Comparison of ENCODE assay signal across 8 cellular contexts in the genomic region with DNA sequence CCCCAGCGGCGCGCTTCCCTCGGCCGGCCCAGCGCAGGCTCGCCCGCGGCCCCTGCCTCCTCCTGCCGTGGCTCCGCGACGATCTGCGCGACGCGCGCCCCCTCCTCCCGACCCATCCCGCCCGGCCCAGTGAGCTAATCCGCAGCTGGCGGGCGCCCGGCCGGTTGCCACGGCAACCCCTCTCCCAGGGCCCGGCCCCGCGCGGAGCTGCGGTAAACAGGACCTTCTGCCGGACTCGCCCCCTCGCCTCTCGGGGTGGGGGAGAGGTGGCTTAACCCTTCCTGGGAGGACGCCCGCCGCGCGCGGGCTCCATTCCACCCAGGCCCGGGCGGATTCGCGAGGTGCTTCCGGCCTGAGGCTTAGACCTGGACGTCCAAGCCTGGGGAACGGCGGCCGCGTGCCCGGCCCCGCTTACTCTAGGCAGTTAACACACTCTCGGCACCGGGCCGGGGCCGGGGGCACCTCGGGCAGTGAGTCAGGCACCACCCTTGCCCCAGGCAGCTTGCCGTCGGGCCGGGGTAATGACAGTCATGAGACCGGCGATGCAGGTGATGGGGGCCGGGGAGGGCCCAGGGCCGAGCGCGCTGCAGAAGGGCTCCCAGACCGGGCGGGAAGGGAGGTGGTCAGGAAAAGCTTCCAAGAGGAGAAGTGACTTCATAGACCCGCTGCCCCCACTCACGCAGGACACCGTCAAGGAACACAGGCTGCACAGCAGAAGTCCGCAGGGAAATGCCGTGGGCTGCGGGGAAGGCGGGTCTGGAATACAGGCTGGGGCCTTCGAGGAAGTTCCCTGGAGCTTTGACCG. TPM values are rescaled to one million over a fixed set of nuclear protein-coding genes. Genes with fewer than 3 reads are reported as not detected.
DNase-seq lines count a peak whose midpoint lies in the region; ATAC-seq and TF ChIP-seq lines count a peak whose summit lies in the region.

A gene with protein sequence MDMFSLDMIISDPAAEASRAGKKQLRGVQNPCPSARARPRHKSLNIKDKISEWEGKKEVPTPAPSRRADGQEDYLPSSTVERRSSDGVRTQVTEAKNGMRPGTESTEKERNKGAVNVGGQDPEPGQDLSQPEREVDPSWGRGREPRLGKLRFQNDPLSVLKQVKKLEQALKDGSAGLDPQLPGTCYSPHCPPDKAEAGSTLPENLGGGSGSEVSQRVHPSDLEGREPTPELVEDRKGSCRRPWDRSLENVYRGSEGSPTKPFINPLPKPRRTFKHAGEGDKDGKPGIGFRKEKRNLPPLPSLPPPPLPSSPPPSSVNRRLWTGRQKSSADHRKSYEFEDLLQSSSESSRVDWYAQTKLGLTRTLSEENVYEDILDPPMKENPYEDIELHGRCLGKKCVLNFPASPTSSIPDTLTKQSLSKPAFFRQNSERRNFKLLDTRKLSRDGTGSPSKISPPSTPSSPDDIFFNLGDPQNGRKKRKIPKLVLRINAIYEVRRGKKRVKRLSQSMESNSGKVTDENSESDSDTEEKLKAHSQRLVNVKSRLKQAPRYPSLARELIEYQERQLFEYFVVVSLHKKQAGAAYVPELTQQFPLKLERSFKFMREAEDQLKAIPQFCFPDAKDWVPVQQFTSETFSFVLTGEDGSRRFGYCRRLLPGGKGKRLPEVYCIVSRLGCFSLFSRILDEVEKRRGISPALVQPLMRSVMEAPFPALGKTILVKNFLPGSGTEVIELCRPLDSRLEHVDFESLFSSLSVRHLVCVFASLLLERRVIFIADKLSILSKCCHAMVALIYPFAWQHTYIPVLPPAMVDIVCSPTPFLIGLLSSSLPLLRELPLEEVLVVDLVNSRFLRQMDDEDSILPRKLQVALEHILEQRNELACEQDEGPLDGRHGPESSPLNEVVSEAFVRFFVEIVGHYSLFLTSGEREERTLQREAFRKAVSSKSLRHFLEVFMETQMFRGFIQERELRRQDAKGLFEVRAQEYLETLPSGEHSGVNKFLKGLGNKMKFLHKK (minus strand): TSS at position 87 of the 805 bp plus-strand sequence. CDS start 38,416 bp downstream, outside the sequence.

- no peak for TF ChIP-seq CTCF in IMR-90 (conservative IDR thresholded peaks at IDR 0.05; ENCODE audit: low read depth, low read length)
- no peak for TF ChIP-seq CTCF in upper lobe of left lung (IDR thresholded peaks at IDR 0.05)

- peak within 1 kb of the TSS; percentile 78 for H2BK120ac ChIP-seq in IMR-90 (ENCODE audit: low read depth, low read length)

- no TSS peak for BruUV-seq in IMR-90 (replicated peaks; lab: Mats Ljungman, UMichigan)

- no peak for ATAC-seq in CD4-positive, CD25-positive, alpha-beta regulatory T cell (ENCODE audit: low read depth in 2 of 2)
- ATAC-seq in IMR-90 (ENCODE audit: low read depth) (peak; percentile 65), upper lobe of left lung (ENCODE audit: low FRiP score in 2 of 2) (peak in 1 of 2 donors; percentile 79), HG02938 (IDR thresholded peaks at IDR 0.05; ENCODE audit: unreplicated experiment) (no peak), HG03469 (IDR thresholded peaks at IDR 0.05; ENCODE audit: unreplicated experiment) (no peak)

- H4K5ac ChIP-seq in IMR-90 (ENCODE audit: low read depth, low read length), result peak within 1 kb of the TSS; percentile 85

- peak within 1 kb of the TSS; percentile 94 for H2AFZ ChIP-seq in IMR-90 (replicated peaks; ENCODE audit: low read length, poor library complexity)

- H3K9ac ChIP-seq in IMR-90 (ENCODE audit: low read depth, low read length), result peak within 1 kb of the TSS; percentile 77
- peak within 1 kb of the TSS; percentile 41 to 72 for H3K9ac ChIP-seq in mucosa of rectum (ENCODE audit: low read depth in 1 of 2, low read length in 2 of 2)

- peaks cover 14% of the 10 kb centered on the region for H3K4me1 ChIP-seq in CD4-positive, CD25-positive, alpha-beta regulatory T cell (ENCODE audit: control insufficient read depth, insufficient read depth, low read length, poor library complexity, severe bottlenecking)
- H3K4me1 ChIP-seq in IMR-90 (ENCODE audit: control insufficient read depth, insufficient read depth, low read length) (peaks cover 16% of the 10 kb centered on the region), mucosa of rectum (ENCODE audit: control insufficient read depth in 2 of 2, insufficient read depth in 2 of 2, low read length in 2 of 2) (peaks cover 7% of the 10 kb centered on the region in 2 donors), upper lobe of left lung (peaks cover 18 to 29% (median 24%) of the 10 kb centered on the region in 4 donors)

- no peak for TF ChIP-seq EP300 in upper lobe of left lung (IDR thresholded peaks at IDR 0.05)

- H2BK20ac ChIP-seq in IMR-90 (ENCODE audit: low read depth, low read length), result peak within 1 kb of the TSS; percentile 45

- peak within 1 kb of the TSS; percentile 85 for H3K56ac ChIP-seq in IMR-90 (ENCODE audit: extremely low read depth, insufficient read depth, low read length)

- dilution Hi-C loops in IMR-90 (cut with HindIII; ENCODE audit: low sequenced_read_pairs, unreplicated experiment), result no loop called here

- H3K36me3 ChIP-seq in CD4-positive, CD25-positive, alpha-beta regulatory T cell (ENCODE audit: control insufficient read depth, insufficient read depth, low read length), result no peaks in the 10 kb centered on the region
- H3K36me3 ChIP-seq in IMR-90 (ENCODE audit: control insufficient read depth, insufficient read depth, low read length), result peaks cover 4% of the 10 kb centered on the region; the same call in 1 of the 2 replicates
- H3K36me3 ChIP-seq in mucosa of rectum (ENCODE audit: control insufficient read depth in 2 of 2, insufficient read depth in 2 of 2, low read length in 2 of 2), result no peaks in the 10 kb centered on the region
- H3K36me3 ChIP-seq in upper lobe of left lung, result no peaks in the 10 kb centered on the region

- H3K27me3 ChIP-seq in CD4-positive, CD25-positive, alpha-beta regulatory T cell (ENCODE audit: control insufficient read depth, insufficient read depth, low read length), result peaks cover 19% of the 10 kb centered on the region
- H3K27me3 ChIP-seq in IMR-90 (ENCODE audit: control insufficient read depth, insufficient read depth, low read length), result no peaks in the 10 kb centered on the region
- H3K27me3 ChIP-seq in mucosa of rectum (ENCODE audit: control insufficient read depth in 2 of 2, insufficient read depth in 2 of 2, low read length in 2 of 2), result peaks cover 10 to 17% of the 10 kb centered on the region in 2 donors
- peaks cover 0 to 18% (median 7%) of the 10 kb centered on the region in 4 donors for H3K27me3 ChIP-seq in upper lobe of left lung

- 31% methylated on average over 27 of the region's 79 CpGs; no CpG with 5 or more reads in 1 of the 2 experiments for WGBS in IMR-90 (ENCODE audit: extremely low coverage in 2 of 2, insufficient read length in 1 of 2), 2 experiments
- 23 to 44% methylated on average over 9 to 24 of the region's 79 CpGs for WGBS in upper lobe of left lung, 2 donors

- H3K9me1 ChIP-seq in IMR-90 (ENCODE audit: insufficient read depth, low read length), result peaks cover 6% of the 10 kb centered on the region; the same call in 1 of the 2 replicates

- TF ChIP-seq RAD21 in IMR-90 (IDR thresholded peaks at IDR 0.05; ENCODE audit: low read length), result 0 out of 2 replicates have a peak, but pooled peaks have one; percentile 5

- H4K8ac ChIP-seq in IMR-90 (ENCODE audit: low read depth in 2 of 2, low read length in 2 of 2), result peak within 1 kb of the TSS; percentile 76 to 83

- H3K27ac ChIP-seq in CD4-positive, CD25-positive, alpha-beta regulatory T cell (ENCODE audit: insufficient read depth, low read length, poor library complexity, severe bottlenecking), result no peak within 1 kb of the TSS
- H3K27ac ChIP-seq in IMR-90 (ENCODE audit: insufficient read depth, low read length) (peak within 1 kb of the TSS; percentile 92), mucosa of rectum (ENCODE audit: low read depth in 2 of 2, low read length in 2 of 2) (peak within 1 kb of the TSS; percentile 34 to 75), upper lobe of left lung (peak within 1 kb of the TSS; percentile 75 to 86 (median 80))

- H3K4me2 ChIP-seq in IMR-90 (ENCODE audit: low read depth, low read length), result peak within 1 kb of the TSS; percentile 90

- H4K20me1 ChIP-seq in IMR-90 (ENCODE audit: insufficient read depth, low read length), result peaks cover 12% of the 10 kb centered on the region; the same call in 1 of the 2 replicates

- H3K4me3 ChIP-seq in CD4-positive, CD25-positive, alpha-beta regulatory T cell (ENCODE audit: low read depth, low read length), result no peak within 1 kb of the TSS
- H3K4me3 ChIP-seq in IMR-90 (ENCODE audit: insufficient read depth, low read depth, low read length) (peak within 1 kb of the TSS; percentile 85), mucosa of rectum (ENCODE audit: low read length in 2 of 2) (peak within 1 kb of the TSS; percentile 59 to 82), upper lobe of left lung (peak within 1 kb of the TSS; percentile 38 to 59 (median 53))

- H2AK5ac ChIP-seq in IMR-90 (ENCODE audit: low read depth, low read length), result peak within 1 kb of the TSS; percentile 90

- H3K23ac ChIP-seq in IMR-90 (ENCODE audit: low read depth, low read length), result peak within 1 kb of the TSS; percentile 90

- H3K27ac Mint-ChIP-seq in CD4-positive, CD25-positive, alpha-beta regulatory T cell, result peak within 1 kb of the TSS in 1 of 3 donors; percentile 8
- H3K27ac Mint-ChIP-seq in activated CD4-positive, alpha-beta memory T cell treated with anti-CD3 and anti-CD28 coated beads for 36 hours, result no peak within 1 kb of the TSS

- H3K27me3 Mint-ChIP-seq in CD4-positive, CD25-positive, alpha-beta regulatory T cell, result peaks cover 63% of the 10 kb centered on the region
- H3K27me3 Mint-ChIP-seq in activated CD4-positive, alpha-beta memory T cell treated with anti-CD3 and anti-CD28 coated beads for 36 hours, result peaks cover 48% of the 10 kb centered on the region

- peaks cover 4 to 43% of the 10 kb centered on the region in 2 experiments; a peak in 3 of 4 replicates for H3K79me1 ChIP-seq in IMR-90 (ENCODE audit: low read depth in 1 of 2, low read length in 2 of 2)

- peak within 1 kb of the TSS; percentile 50 for H3K14ac ChIP-seq in IMR-90 (replicated peaks; ENCODE audit: low read depth, low read length)

- H3K9me3 Mint-ChIP-seq in CD4-positive, CD25-positive, alpha-beta regulatory T cell, result peaks cover 0 to 3% (median 0%) of the 10 kb centered on the region in 7 donors
- H3K9me3 Mint-ChIP-seq in activated CD4-positive, alpha-beta memory T cell treated with anti-CD3 and anti-CD28 coated beads for 36 hours, result no peaks in the 10 kb centered on the region

- H3K4me3 Mint-ChIP-seq in CD4-positive, CD25-positive, alpha-beta regulatory T cell, result peak within 1 kb of the TSS in 3 of 4 donors; percentile 17 to 87 (median 85)
- H3K4me3 Mint-ChIP-seq in activated CD4-positive, alpha-beta memory T cell treated with anti-CD3 and anti-CD28 coated beads for 36 hours, result peak within 1 kb of the TSS; percentile 68

- H3K18ac ChIP-seq in IMR-90 (ENCODE audit: low read depth, low read length), result peak within 1 kb of the TSS; percentile 83

- H3K36me3 Mint-ChIP-seq in CD4-positive, CD25-positive, alpha-beta regulatory T cell, result peaks cover 4% of the 10 kb centered on the region
- no peaks in the 10 kb centered on the region for H3K36me3 Mint-ChIP-seq in activated CD4-positive, alpha-beta memory T cell treated with anti-CD3 and anti-CD28 coated beads for 36 hours

- in situ Hi-C loops in IMR-90 (cut with MboI; ENCODE audit: low sequenced_read_pairs), result no loop called here

- H3K4me1 Mint-ChIP-seq in CD4-positive, CD25-positive, alpha-beta regulatory T cell, result peaks cover 0 to 21% (median 5%) of the 10 kb centered on the region in 4 donors
- H3K4me1 Mint-ChIP-seq in activated CD4-positive, alpha-beta memory T cell treated with anti-CD3 and anti-CD28 coated beads for 36 hours (ENCODE audit: low read depth), result peaks cover 10% of the 10 kb centered on the region

- peak within 1 kb of the TSS; percentile 91 for H2AK9ac ChIP-seq in IMR-90 (replicated peaks; ENCODE audit: low read depth, low read length, poor library complexity)

- peak in 1 of 3 donors; percentile 5 for DNase-seq in CD4-positive, CD25-positive, alpha-beta regulatory T cell
- DNase-seq in IMR-90, result peak; percentile 76
- peak; percentile 18 for DNase-seq in activated CD4-positive, alpha-beta memory T cell treated with anti-CD3 and anti-CD28 coated beads for 36 hours
- DNase-seq in fibroblast of peridontal ligament (ENCODE audit: extremely low read depth), result peak; percentile 40
- DNase-seq in upper lobe of left lung, result peak; percentile 39 to 94

- peak within 1 kb of the TSS; percentile 84 for H4K91ac ChIP-seq in IMR-90 (ENCODE audit: insufficient read depth, low read depth, low read length)

- TF ChIP-seq POLR2A in IMR-90 (IDR thresholded peaks at IDR 0.05; ENCODE audit: low read depth, low read length) (peak; percentile 61; the same call in 1 of the 2 replicates), upper lobe of left lung (IDR thresholded peaks at IDR 0.05) (no peak)

- peak within 1 kb of the TSS; percentile 85 for H3K4ac ChIP-seq in IMR-90 (ENCODE audit: low read depth, low read length)

- intact Hi-C loops in IMR-90 (cut with micrococcal nuclease), result no loop called here
- intact Hi-C loops in activated CD4-positive, alpha-beta memory T cell treated with anti-CD3 and anti-CD28 coated beads for 36 hours (cut with micrococcal nuclease), result no loop called here

- CTCF ChIA-PET in IMR-90 (lab: Yijun Ruan, JAX), result no interaction called here
- CTCF ChIA-PET in activated CD4-positive, alpha-beta memory T cell treated with anti-CD3 and anti-CD28 coated beads for 36 hours (lab: Charles Lee), result interaction anchor here (0.8 kb wide), 1 partner anchor 13 kb away, joined by 5 read pairs; no protein-coding TSS in a partner anchor

- peak within 1 kb of the TSS; percentile 93 for H2BK5ac ChIP-seq in IMR-90 (ENCODE audit: low read depth, low read length, poor library complexity, severe bottlenecking)

- peak within 1 kb of the TSS; percentile 55; the same call in 1 of the 3 replicates for H2BK15ac ChIP-seq in IMR-90 (ENCODE audit: low read depth, low read length)

- POLR2A ChIA-PET in IMR-90 (lab: Charles Lee; ENCODE audit: unreplicated experiment), result interaction anchor here (0.5 to 1.1 kb wide), 8 partner anchors 13 to 139 kb away, joined by 3 to 15 read pairs (median 6); no protein-coding TSS in a partner anchor
- POLR2A ChIA-PET in activated CD4-positive, alpha-beta memory T cell treated with anti-CD3 and anti-CD28 coated beads for 36 hours (lab: Charles Lee), result no interaction called here

- no peaks in the 10 kb centered on the region for H3K9me3 ChIP-seq in CD4-positive, CD25-positive, alpha-beta regulatory T cell (ENCODE audit: control insufficient read depth in 2 of 2, low read length in 2 of 2)
- no peaks in the 10 kb centered on the region for H3K9me3 ChIP-seq in IMR-90 (ENCODE audit: control insufficient read depth, insufficient read depth, low read length)
- H3K9me3 ChIP-seq in mucosa of rectum (ENCODE audit: control insufficient read depth in 2 of 2, low read length in 2 of 2), result no peaks in the 10 kb centered on the region
- H3K9me3 ChIP-seq in upper lobe of left lung, result no peaks in the 10 kb centered on the region

RNA-seq across cellular contexts. Expression of the gene that starts here (rescaled TPM):
- total RNA-seq in CD4-positive, CD25-positive, alpha-beta regulatory T cell, result not detected
- not detected for polyA plus RNA-seq in CD4-positive, CD25-positive, alpha-beta regulatory T cell
- total RNA-seq in IMR-90 (2012; rRNA removed), result 7.5 and 7.8 TPM in 2 replicates
- polyA plus RNA-seq in IMR-90 (2012; rRNA removed), result 7.4 and 10.3 TPM in 2 replicates
- polyA plus RNA-seq in IMR-90 (2012; cell fraction: cytosol; rRNA removed), result 7.5 and 18.0 TPM in 2 replicates
- 14.9 and 25.0 TPM in 2 replicates for polyA plus RNA-seq in IMR-90 (2012; cell fraction: nucleus; rRNA removed; ENCODE audit: low replicate concordance)
- not detected for total RNA-seq in activated CD4-positive, alpha-beta memory T cell treated with anti-CD3 and anti-CD28 coated beads for 36 hours
- total RNA-seq in upper lobe of left lung, result 10 to 100 TPM in 4 of 6 donors, 1 to 10 TPM in 2; 4.1 to 27.8 (median 12.1) TPM

Comparison
In these comparisons a context has a peak if more than half of its experiments do, and no peak if none do; other contexts are left out.
1. RNA of the gene that starts here (polyA plus RNA-seq): 7.4 to 25.0 TPM in IMR-90; not detected in CD4-positive, CD25-positive, alpha-beta regulatory T cell; every median in the first group is over 4 times any median in the second.
2. Peak in DNase-seq in activated CD4-positive, alpha-beta memory T cell treated with anti-CD3 and anti-CD28 coated beads for 36 hours; RNA of the gene not detected or under 1 TPM.